31 cellular contexts compared by ENCODE assay signal in the genomic region with DNA sequence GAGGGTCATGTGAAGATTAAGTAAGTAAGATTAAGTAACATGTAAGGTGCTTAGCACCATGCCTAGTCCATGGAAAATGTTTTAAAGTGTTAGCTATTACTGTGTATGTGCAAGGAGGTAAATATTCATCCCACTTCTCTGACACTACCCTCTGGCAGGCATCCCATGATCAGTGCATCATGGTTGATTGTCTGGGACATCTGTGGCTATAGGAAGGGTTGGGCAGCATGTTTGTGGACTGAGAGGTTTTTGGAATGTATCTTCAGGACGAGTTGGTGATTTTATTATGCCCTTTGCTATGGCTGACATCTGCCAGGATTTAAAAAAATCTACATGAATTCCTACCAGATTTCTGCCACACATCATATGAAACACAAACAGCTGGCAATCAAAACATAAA. TPM values are rescaled to one million over a fixed set of nuclear protein-coding genes. Genes with fewer than 3 reads are reported as not detected.
A peak's percentile ranks its signal among the peaks of the same experiment; 100 is the strongest.
DNase-seq lines count a peak whose midpoint lies in the region; ATAC-seq, FAIRE-seq and TF ChIP-seq lines count a peak whose summit lies in the region.
"Had no signal": no experiment of that assay in that cellular context is flagged by ENCODE, and none has a peak within 500 bp of the region (broad histone marks: within the 10 kb centered on the region; RNA-seq: fewer than 3 reads in every experiment).

No MANE protein-coding gene starts in this region.

- H3K9ac ChIP-seq in PC-3 (ENCODE audit: low read length) (no peak overlapping the region), neural progenitor cell (no peak overlapping the region)

- H3K4me3 ChIP-seq in PC-3 (ENCODE audit: low read length) (no peak overlapping the region), fibroblast of mammary gland (ENCODE audit: control insufficient read depth, low read depth, low read length) (no peak overlapping the region), neural progenitor cell (no peak overlapping the region)
- H3K4me3 ChIP-seq: hepatocyte, left ventricle myocardium inferior, testis had no signal

- H3K9me3 ChIP-seq in PC-3 (ENCODE audit: low read length) (no peaks in the 10 kb centered on the region), neural progenitor cell (ENCODE audit: low read depth) (no peaks in the 10 kb centered on the region)
- H3K9me3 ChIP-seq in CD4-positive, alpha-beta T cell (ENCODE audit: control insufficient read depth, low read length) = no peaks in the 10 kb centered on the region
- H3K9me3 ChIP-seq: left ventricle myocardium inferior, testis had no signal

- peak overlapping the region; percentile 86 for H3K27ac Mint-ChIP-seq in neural progenitor cell
- no peak overlapping the region for H3K27ac Mint-ChIP-seq in CD4-positive, alpha-beta T cell
- H3K27ac Mint-ChIP-seq: activated naive CD4-positive, alpha-beta T cell treated with anti-CD3 and anti-CD28 coated beads for 36 hours; activated T-cell treated with anti-CD3 and anti-CD28 coated beads, Interleukin-2, amount 50 U/mL, for 72 hours; brain; mesothelial cell of epicardium; natural killer cell had no signal

- no peaks in the 10 kb centered on the region for H3K79me2 ChIP-seq in PC-3 (ENCODE audit: low read length)
- H3K79me2 ChIP-seq in neural progenitor cell (ENCODE audit: low read depth) = no peaks in the 10 kb centered on the region
- H3K79me2 ChIP-seq: hepatocyte had no signal

- TF ChIP-seq POLR2A in H54 (IDR thresholded peaks at IDR 0.05; ENCODE audit: low read depth, low read length) = no peak

- H3K36me3 ChIP-seq in PC-3 (ENCODE audit: low read depth, low read length) (no peaks in the 10 kb centered on the region), neural progenitor cell (no peaks in the 10 kb centered on the region)
- H3K36me3 ChIP-seq: left ventricle myocardium inferior had no signal

- H3K27ac ChIP-seq in PC-3 (ENCODE audit: low read length) (no peak overlapping the region), neural progenitor cell (no peak overlapping the region)
- no peak overlapping the region for H3K27ac ChIP-seq in CD4-positive, alpha-beta T cell (ENCODE audit: low read depth, low read length)
- H3K27ac ChIP-seq: hepatocyte, left ventricle myocardium inferior, testis had no signal

- FAIRE-seq in H54 (lab: Jason Lieb, UNC) = no peak
- FAIRE-seq: colon, frontal cortex had no signal

- ATAC-seq in PC-3 (no peak), HG02970 (IDR thresholded peaks at IDR 0.05; ENCODE audit: low FRiP score, unreplicated experiment) (no peak)
- no peak for ATAC-seq in CD4-positive, alpha-beta T cell (ENCODE audit: poor library complexity)
- ATAC-seq: activated T-cell treated with anti-CD3 and anti-CD28 coated beads, Interleukin-2, amount 50 U/mL, for 72 hours; natural killer cell; Panc1; stimulated activated naive CD8-positive, alpha-beta T cell treated with anti-CD3 and anti-CD28 coated beads, Interleukin-15, Interleukin-2, amounts not matched to agents 100 U/mL and 50 U/mL, for 24 hours had no signal

- no peak overlapping the region for H2AFZ ChIP-seq in PC-3 (ENCODE audit: low read length)
- H2AFZ ChIP-seq in neural progenitor cell (replicated peaks) = no peak overlapping the region
- H2AFZ ChIP-seq: hepatocyte had no signal

- H3K4me1 ChIP-seq in PC-3 (ENCODE audit: insufficient read depth, low read length) (no peaks in the 10 kb centered on the region; the same call in 1 of the 2 replicates), neural progenitor cell (peaks cover 18% of the 10 kb centered on the region)
- H3K4me1 ChIP-seq: left ventricle myocardium inferior, testis had no signal

- H3K27me3 ChIP-seq in PC-3 (ENCODE audit: low read length) (no peaks in the 10 kb centered on the region), neural progenitor cell (no peaks in the 10 kb centered on the region)
- H3K27me3 ChIP-seq in CD4-positive, alpha-beta T cell (ENCODE audit: control insufficient read depth, insufficient read depth, low read length) = no peaks in the 10 kb centered on the region
- H3K27me3 ChIP-seq: hepatocyte, testis had no signal

- DNase-seq in H54 (ENCODE audit: insufficient read length, low spot score) (peak; percentile 20), PC-3 (peak; percentile 42), fibroblast of mammary gland (ENCODE audit: low read depth) (peak; percentile 71), neural progenitor cell (ENCODE audit: low spot score) (no peak), HUDEP-2 (lab: John Stamatoyannopoulos, UW; ENCODE audit: unreplicated experiment in 76 of 76) (no peak), NCI-H345 (lab: John Stamatoyannopoulos, UW) (no peak)
- no peak for DNase-seq in CD4-positive, alpha-beta T cell
- DNase-seq: activated CD4-positive, alpha-beta T cell treated with anti-CD3 and anti-CD28 coated beads, Interleukin-2, amount 50 U/mL, for 4 hours; activated CD4-positive, CD25-positive, alpha-beta regulatory T cell; activated naive CD4-positive, alpha-beta T cell treated with anti-CD3 and anti-CD28 coated beads for 36 hours; activated T-cell treated with anti-CD3 and anti-CD28 coated beads, Interleukin-2, amount 50 U/mL, for 72 hours; effector CD8-positive, alpha-beta T cell; erythroblast; H7; Kasumi-1; left ventricle myocardium inferior; natural killer cell; NCI-H1092; NCI-H1694 treated with DMSO at 0.1 percent for 48 hours; NCI-H2171; NCI-H526 treated with DMSO at 0.1 percent for 48 hours; SHP77 treated with DMSO at 0.1 percent for 48 hours; stimulated activated naive CD8-positive, alpha-beta T cell treated with anti-CD3 and anti-CD28 coated beads, Interleukin-15, Interleukin-2, amounts not matched to agents 100 U/mL and 50 U/mL, for 24 hours; testis had no signal

- BruUV-seq in PC-3 (replicated peaks; lab: Mats Ljungman, UMichigan) = no TSS peak

- no peaks in the 10 kb centered on the region for H3K9me3 Mint-ChIP-seq in neural progenitor cell
- no peaks in the 10 kb centered on the region for H3K9me3 Mint-ChIP-seq in CD4-positive, alpha-beta T cell
- H3K9me3 Mint-ChIP-seq: activated naive CD4-positive, alpha-beta T cell treated with anti-CD3 and anti-CD28 coated beads for 36 hours; activated T-cell treated with anti-CD3 and anti-CD28 coated beads, Interleukin-2, amount 50 U/mL, for 72 hours; brain; mesothelial cell of epicardium; natural killer cell had no signal

- no peaks in the 10 kb centered on the region for H3K9me2 ChIP-seq in PC-3 (replicated peaks; ENCODE audit: low read length)

- peaks cover 2% of the 10 kb centered on the region for H3K27me3 Mint-ChIP-seq in neural progenitor cell (ENCODE audit: insufficient read depth, low read depth)
- H3K27me3 Mint-ChIP-seq in CD4-positive, alpha-beta T cell = no peaks in the 10 kb centered on the region
- H3K27me3 Mint-ChIP-seq: brain had no signal

- CTCF ChIA-PET in PC-3 (lab: Charles Lee) = interaction anchor here (1.5 kb wide), 1 partner anchor 14 kb away, joined by 15 read pairs; no protein-coding TSS in a partner anchor
- CTCF ChIA-PET in CD4-positive, alpha-beta T cell (lab: Charles Lee) = interaction anchor here (0.6 to 2.3 kb wide), 4 partner anchors 14 to 259 kb away, joined by 3 to 18 read pairs (median 4); no protein-coding TSS in a partner anchor

- TF ChIP-seq CTCF in PC-3 (conservative IDR thresholded peaks at IDR 0.05; ENCODE audit: low read depth, low read length) = no peak
- no peak for TF ChIP-seq CTCF in fibroblast of mammary gland (conservative IDR thresholded peaks at IDR 0.05; ENCODE audit: control insufficient read depth, insufficient read depth, low read depth, low read length)
- TF ChIP-seq CTCF in neural progenitor cell (IDR thresholded peaks at IDR 0.05) = no peak
- no peak for TF ChIP-seq CTCF in CD4-positive, alpha-beta T cell (IDR thresholded peaks at IDR 0.05)

- no peaks in the 10 kb centered on the region for H3F3A ChIP-seq in PC-3 (ENCODE audit: low read length, unreplicated experiment)
- peaks cover 24% of the 10 kb centered on the region for H3F3A ChIP-seq in neural progenitor cell (ENCODE audit: low read depth)

- H3K36me3 Mint-ChIP-seq in neural progenitor cell = no peaks in the 10 kb centered on the region
- H3K36me3 Mint-ChIP-seq in CD4-positive, alpha-beta T cell (ENCODE audit: low read depth) = no peaks in the 10 kb centered on the region
- H3K36me3 Mint-ChIP-seq: brain, mesothelial cell of epicardium, natural killer cell had no signal

- H3K4me3 Mint-ChIP-seq in neural progenitor cell = no peak overlapping the region
- H3K4me3 Mint-ChIP-seq in CD4-positive, alpha-beta T cell = no peak overlapping the region
- H3K4me3 Mint-ChIP-seq: activated naive CD4-positive, alpha-beta T cell treated with anti-CD3 and anti-CD28 coated beads for 36 hours; activated T-cell treated with anti-CD3 and anti-CD28 coated beads, Interleukin-2, amount 50 U/mL, for 72 hours; mesothelial cell of epicardium; natural killer cell had no signal

- intact Hi-C loops in PC-3 (cut with micrococcal nuclease) = no loop called here
- intact Hi-C loops in CD4-positive, alpha-beta T cell (cut with DNase I, micrococcal nuclease) = no loop called here

- POLR2A ChIA-PET in PC-3 (lab: Charles Lee; ENCODE audit: unreplicated experiment) = no interaction called here
- POLR2A ChIA-PET in CD4-positive, alpha-beta T cell (lab: Charles Lee) = interaction anchor here (0.6 kb wide), 1 partner anchor 435 kb away, joined by 3 read pairs; no protein-coding TSS in a partner anchor

- no peak overlapping the region for H3K4me2 ChIP-seq in PC-3 (ENCODE audit: low read length)
- no peak overlapping the region for H3K4me2 ChIP-seq in neural progenitor cell
- H3K4me2 ChIP-seq: hepatocyte had no signal

- H4K20me1 ChIP-seq in PC-3 (ENCODE audit: low read length) (no peaks in the 10 kb centered on the region), neural progenitor cell (ENCODE audit: low read depth) (no peaks in the 10 kb centered on the region)

- H3K4me1 Mint-ChIP-seq in neural progenitor cell = peaks cover 23% of the 10 kb centered on the region
- no peaks in the 10 kb centered on the region for H3K4me1 Mint-ChIP-seq in CD4-positive, alpha-beta T cell (ENCODE audit: low read depth)
- H3K4me1 Mint-ChIP-seq: natural killer cell had no signal

RNA-seq across cellular contexts. Expression of a gene that starts 6.5 kb away (rescaled TPM):
- total RNA-seq in PC-3 (2014; rRNA removed) (17.3 and 21.3 TPM in 2 replicates), neural progenitor cell (ENCODE audit: low replicate concordance) (83.9 and 125 TPM in 2 replicates)
- 10 to 100 TPM; 33.1 to 33.8 TPM for total RNA-seq in CD4-positive, alpha-beta T cell

Comparison
In these comparisons a context has a peak if more than half of its experiments do, and no peak if none do; other contexts are left out.
1. DNase-seq: peak in H54 (single experiment), PC-3 (single experiment) and fibroblast of mammary gland (single experiment); none in neural progenitor cell (single experiment), HUDEP-2 (0 of 76), CD4-positive, alpha-beta T cell (0 of 10) and NCI-H345 (single experiment).